ENCODE assay signal across 8 cellular contexts in the genomic region with DNA sequence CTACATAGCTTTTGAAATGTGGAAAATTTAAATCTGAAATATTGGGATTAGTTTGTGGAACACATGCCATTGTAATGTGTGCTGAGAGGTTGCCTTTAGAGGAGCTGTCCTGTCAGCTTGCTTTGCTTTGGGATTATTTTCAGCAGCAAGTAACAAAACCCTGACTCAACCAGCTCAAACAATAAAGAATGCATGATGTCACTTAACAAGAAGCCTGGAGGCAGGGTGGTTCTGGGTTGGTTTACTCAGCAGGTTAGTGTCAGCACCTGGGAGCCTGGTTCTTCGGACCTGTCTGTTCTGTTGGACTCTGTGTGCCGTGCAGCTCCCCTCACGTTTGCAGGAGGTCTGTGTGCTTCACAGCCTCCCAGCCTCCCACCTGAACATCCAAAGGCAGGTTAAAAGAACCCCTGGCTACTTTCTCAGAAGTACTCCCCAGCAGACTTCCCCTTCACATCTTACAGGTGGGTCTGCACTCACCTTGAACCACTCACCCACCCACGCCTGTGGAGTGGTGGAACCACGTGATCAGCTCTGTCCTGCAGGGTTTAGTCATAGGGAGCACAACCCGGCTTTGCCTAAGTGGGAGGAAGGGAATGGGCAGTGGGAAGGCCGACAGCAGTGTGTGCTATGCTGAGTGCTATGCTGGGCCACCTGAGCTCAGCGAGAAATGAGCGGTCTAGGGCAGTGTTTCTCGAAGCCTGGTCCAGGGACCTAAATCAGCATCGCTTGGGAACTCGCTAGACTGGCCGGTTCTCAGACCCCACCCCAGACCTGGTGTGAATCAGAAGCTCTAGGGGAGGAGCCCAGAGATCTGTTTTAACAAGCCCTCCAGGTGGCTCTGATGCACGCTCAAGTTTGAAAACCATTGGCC. TPM values are rescaled to one million over a fixed set of nuclear protein-coding genes. Genes with fewer than 3 reads are reported as not detected.
DNase-seq lines count a peak whose midpoint lies in the region; ATAC-seq, FAIRE-seq and TF ChIP-seq lines count a peak whose summit lies in the region.

No MANE protein-coding gene starts in this region.

- peaks cover 78% of the 10 kb centered on the region for H3K4me1 Mint-ChIP-seq in activated CD8-positive, alpha-beta T cell treated with anti-CD3 and anti-CD28 coated beads, Interleukin-2, amount 10 ng/mL, durations not matched to agents 7 days and 5 days (ENCODE audit: low read depth)
- H3K4me1 Mint-ChIP-seq in stimulated activated memory B cell treated with anti-CD40 and anti-IgM and Interleukin-4, amounts not matched to agents 10 μg/mL and 1 μg/mL and 100 μg/mL, for 72 hours: peaks cover 88% of the 10 kb centered on the region

- H3K27me3 Mint-ChIP-seq in activated CD8-positive, alpha-beta T cell treated with anti-CD3 and anti-CD28 coated beads, Interleukin-2, amount 10 ng/mL, durations not matched to agents 7 days and 5 days (ENCODE audit: low read depth): no peaks in the 10 kb centered on the region
- no peaks in the 10 kb centered on the region for H3K27me3 Mint-ChIP-seq in stimulated activated memory B cell treated with anti-CD40 and anti-IgM and Interleukin-4, amounts not matched to agents 10 μg/mL and 1 μg/mL and 100 μg/mL, for 72 hours

- peaks cover 25% of the 10 kb centered on the region for H3K36me3 Mint-ChIP-seq in activated CD8-positive, alpha-beta T cell treated with anti-CD3 and anti-CD28 coated beads, Interleukin-2, amount 10 ng/mL, durations not matched to agents 7 days and 5 days (ENCODE audit: low read depth)
- H3K36me3 Mint-ChIP-seq in stimulated activated memory B cell treated with anti-CD40 and anti-IgM and Interleukin-4, amounts not matched to agents 10 μg/mL and 1 μg/mL and 100 μg/mL, for 72 hours: peaks cover 6% of the 10 kb centered on the region

- no peaks in the 10 kb centered on the region for H3K9me3 Mint-ChIP-seq in activated CD8-positive, alpha-beta T cell treated with anti-CD3 and anti-CD28 coated beads, Interleukin-2, amount 10 ng/mL, durations not matched to agents 7 days and 5 days (ENCODE audit: insufficient read depth)
- H3K9me3 Mint-ChIP-seq in stimulated activated memory B cell treated with anti-CD40 and anti-IgM and Interleukin-4, amounts not matched to agents 10 μg/mL and 1 μg/mL and 100 μg/mL, for 72 hours: no peaks in the 10 kb centered on the region

- CTCF ChIA-PET in A549 (lab: Yijun Ruan, JAX): interaction anchor here (0.7 to 1.9 kb wide), 3 partner anchors 8 to 88 kb away, joined by 3 to 9 read pairs (median 4); a partner anchor contains a TSS
- CTCF ChIA-PET in activated CD8-positive, alpha-beta T cell treated with anti-CD3 and anti-CD28 coated beads, Interleukin-2, amount 10 ng/mL, durations not matched to agents 7 days and 5 days (lab: Charles Lee): interaction anchor here (0.8 to 8.1 kb wide), 19 partner anchors 9 to 140 kb away, joined by 3 to 52 read pairs (median 4); a partner anchor contains a TSS

- in situ Hi-C loops in GM23248 (cut with MboI): no loop called here

- no peak for TF ChIP-seq CTCF in A549 (IDR thresholded peaks at IDR 0.05)

- no peak for TF ChIP-seq RAD21 in A549 (conservative IDR thresholded peaks at IDR 0.05 in 1 of 2, IDR thresholded peaks at IDR 0.05 in 1 of 2)

- peaks cover 23% of the 10 kb centered on the region for H3K4me1 ChIP-seq in A549
- H3K4me1 ChIP-seq in GM23248 (ENCODE audit: insufficient read depth): peaks cover 39% of the 10 kb centered on the region

- DNase-seq in A549 (ENCODE audit: low read depth in 1 of 2, low spot score in 1 of 2): peak; percentile 37 to 52
- DNase-seq in GM23248: peak; percentile 93
- no peak for DNase-seq in activated CD8-positive, alpha-beta T cell treated with anti-CD3 and anti-CD28 coated beads, Interleukin-2, amount 10 ng/mL, durations not matched to agents 7 days and 5 days
- DNase-seq in left ventricle myocardium superior: no peak
- DNase-seq in posterior cingulate gyrus: no peak

- POLR2A ChIA-PET in A549 (lab: Yijun Ruan, JAX): interaction anchor here (1.6 kb wide), 1 partner anchor 21 kb away, joined by 4 read pairs; a partner anchor contains a TSS
- POLR2A ChIA-PET in activated CD8-positive, alpha-beta T cell treated with anti-CD3 and anti-CD28 coated beads, Interleukin-2, amount 10 ng/mL, durations not matched to agents 7 days and 5 days (lab: Charles Lee): interaction anchor here (0.5 to 4.4 kb wide), 8 partner anchors 9 to 82 kb away, joined by 3 to 38 read pairs (median 4); a partner anchor contains a TSS

- H3K4me3 Mint-ChIP-seq in activated CD8-positive, alpha-beta T cell treated with anti-CD3 and anti-CD28 coated beads, Interleukin-2, amount 10 ng/mL, durations not matched to agents 7 days and 5 days: peak overlapping the region; percentile 57
- peak overlapping the region; percentile 75 for H3K4me3 Mint-ChIP-seq in stimulated activated memory B cell treated with anti-CD40 and anti-IgM and Interleukin-4, amounts not matched to agents 10 μg/mL and 1 μg/mL and 100 μg/mL, for 72 hours

- no peaks in the 10 kb centered on the region for H3K27me3 ChIP-seq in GM23248 (replicated peaks; ENCODE audit: insufficient read depth)

- TF ChIP-seq EP300 in A549 (IDR thresholded peaks at IDR 0.05): no peak

- no peak overlapping the region for H3K9ac ChIP-seq in GM23248

- peaks cover 18% of the 10 kb centered on the region for H3F3A ChIP-seq in GM23248 (ENCODE audit: insufficient read depth)

- intact Hi-C loops in left ventricle myocardium superior (cut with micrococcal nuclease) (no loop called here), posterior cingulate gyrus (cut with DNase I) (no loop called here)

- H3K36me3 ChIP-seq in GM23248 (ENCODE audit: low read depth): no peaks in the 10 kb centered on the region

- no peak for TF ChIP-seq POLR2A in A549 (IDR thresholded peaks at IDR 0.05; ENCODE audit: low read length)

- H3K27ac ChIP-seq in A549 (peak overlapping the region; percentile 56 to 65; a peak in 4 of 6 replicates), GM23248 (peak overlapping the region; percentile 44)

- FAIRE-seq in A549 (lab: Jason Lieb, UNC): no peak

- peaks cover 9% of the 10 kb centered on the region; the same call in 1 of the 2 replicates for H3K79me2 ChIP-seq in GM23248 (ENCODE audit: insufficient read depth)

- H4K20me1 ChIP-seq in GM23248 (ENCODE audit: insufficient read depth): no peaks in the 10 kb centered on the region

- peak overlapping the region; percentile 90 for H3K27ac Mint-ChIP-seq in activated CD8-positive, alpha-beta T cell treated with anti-CD3 and anti-CD28 coated beads, Interleukin-2, amount 10 ng/mL, durations not matched to agents 7 days and 5 days
- peak overlapping the region; percentile 88 for H3K27ac Mint-ChIP-seq in stimulated activated memory B cell treated with anti-CD40 and anti-IgM and Interleukin-4, amounts not matched to agents 10 μg/mL and 1 μg/mL and 100 μg/mL, for 72 hours

- no peak overlapping the region for H2AFZ ChIP-seq in GM23248

- peak overlapping the region; percentile 68 for H3K4me2 ChIP-seq in A549
- peak overlapping the region; percentile 29 for H3K4me2 ChIP-seq in GM23248 (ENCODE audit: unreplicated experiment)

- WGBS in A549 (ENCODE audit: missing lambda C conversion rate): 69% methylated on average over 14 of the region's 14 CpGs
- 63 to 69% methylated on average over 14 of the region's 14 CpGs for WGBS in GM23248 (ENCODE audit: low coverage in 1 of 2, low lambda C conversion rate in 2 of 2, missing lambda C conversion rate in 2 of 2), 2 experiments

- ATAC-seq in A549: peak; percentile 86 to 88
- ATAC-seq in activated CD8-positive, alpha-beta T cell treated with anti-CD3 and anti-CD28 coated beads, Interleukin-2, amount 10 ng/mL, durations not matched to agents 7 days and 5 days: no peak
- peak; percentile 32 for ATAC-seq in left ventricle myocardium superior
- no peak for ATAC-seq in stimulated activated memory B cell treated with anti-CD40 and anti-IgM and Interleukin-4, amounts not matched to agents 10 μg/mL and 1 μg/mL and 100 μg/mL, for 72 hours
- ATAC-seq in HG02884 (IDR thresholded peaks at IDR 0.05; ENCODE audit: unreplicated experiment): no peak
- ATAC-seq in HG02981 (IDR thresholded peaks at IDR 0.05; ENCODE audit: unreplicated experiment): no peak

- H3K9me2 ChIP-seq in GM23248 (ENCODE audit: insufficient read depth): no peaks in the 10 kb centered on the region

- H3K4me3 ChIP-seq in A549: no peak overlapping the region
- no peak overlapping the region for H3K4me3 ChIP-seq in GM23248

- no peaks in the 10 kb centered on the region for H3K9me3 ChIP-seq in A549
- no peaks in the 10 kb centered on the region for H3K9me3 ChIP-seq in GM23248 (ENCODE audit: low read depth)

TF ChIP-seq in A549, 52 proteins besides CTCF, POLR2A, EP300 and RAD21 (continues in another document):
- TF ChIP-seq, protein P1, sequence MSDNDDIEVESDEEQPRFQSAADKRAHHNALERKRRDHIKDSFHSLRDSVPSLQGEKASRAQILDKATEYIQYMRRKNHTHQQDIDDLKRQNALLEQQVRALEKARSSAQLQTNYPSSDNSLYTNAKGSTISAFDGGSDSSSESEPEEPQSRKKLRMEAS (IDR thresholded peaks at IDR 0.05): no peak
- TF ChIP-seq EHF (CRISPR knock-in tag; IDR thresholded peaks at IDR 0.05): no peak
- no peak for TF ChIP-seq MAZ (IDR thresholded peaks at IDR 0.05; ENCODE audit: borderline replicate concordance, low read depth, low read length)
- no peak; the same call in 1 of the 2 replicates for TF ChIP-seq GATA3 (IDR thresholded peaks at IDR 0.05; ENCODE audit: borderline replicate concordance)
- TF ChIP-seq RCOR1 (IDR thresholded peaks at IDR 0.05; ENCODE audit: low read depth, low read length): no peak
- no peak for TF ChIP-seq FOSB (CRISPR knock-in tag; IDR thresholded peaks at IDR 0.05)
- no peak for TF ChIP-seq HOXB5 (CRISPR knock-in tag; IDR thresholded peaks at IDR 0.05)
- no peak for TF ChIP-seq CHD2 (IDR thresholded peaks at IDR 0.05; ENCODE audit: low read length, partially characterized antibody)

RNA-seq across cellular contexts. Expression of a gene that starts 20.4 kb away (rescaled TPM):
- polyA plus RNA-seq in A549 (2011; rRNA removed): 5.0 and 6.3 TPM in 2 replicates
- polyA plus RNA-seq in A549 (2012; cell fraction: cytosol; rRNA removed): 1.9 and 2.3 TPM in 2 replicates
- 5.4 and 8.8 TPM in 2 replicates for polyA plus RNA-seq in A549 (2012; cell fraction: nucleus; rRNA removed)
- polyA plus RNA-seq in A549 (2017; fragmentation: RNase III; extraction: RNeasy Plus Mini Kit Qiagen cat#74134 plus additional on column Dnase treatment): 3.4 to 4.5 TPM (median 3.9 TPM) in 3 replicates
- 9.0 and 10.5 TPM in 2 replicates for polyA minus RNA-seq in A549 (2011; rRNA and poly(A)+ RNA removed)
- 5.7 and 11.1 TPM in 2 replicates for total RNA-seq in GM23248 (2014; rRNA removed; shearing (Covaris generic))
- polyA plus RNA-seq in GM23248 (2016; fragmentation: Nextera tagmentation; extraction: Ambion mirVana): 8.7 and 10.2 TPM in 2 replicates
- total RNA-seq in activated CD8-positive, alpha-beta T cell treated with anti-CD3 and anti-CD28 coated beads, Interleukin-2, amount 10 ng/mL, durations not matched to agents 7 days and 5 days: 10 to 100 TPM; 54.9 to 58.4 TPM
- total RNA-seq in left ventricle myocardium superior: 16.8 TPM

Comparison
In these comparisons a context has a peak if more than half of its experiments do, and no peak if none do; other contexts are left out.
1. ATAC-seq: peak in A549 (2 of 2) and left ventricle myocardium superior (single experiment); none in activated CD8-positive, alpha-beta T cell treated with anti-CD3 and anti-CD28 coated beads, Interleukin-2, amount 10 ng/mL, durations not matched to agents 7 days and 5 days (single experiment), stimulated activated memory B cell treated with anti-CD40 and anti-IgM and Interleukin-4, amounts not matched to agents 10 μg/mL and 1 μg/mL and 100 μg/mL, for 72 hours (single experiment), HG02884 (single experiment) and HG02981 (single experiment).
2. DNase-seq: peak in A549 (2 of 2) and GM23248 (single experiment); none in activated CD8-positive, alpha-beta T cell treated with anti-CD3 and anti-CD28 coated beads, Interleukin-2, amount 10 ng/mL, durations not matched to agents 7 days and 5 days (single experiment), left ventricle myocardium superior (single experiment) and posterior cingulate gyrus (0 of 10).